ENCODE assay signal across 10 cellular contexts in genomic region chr2:168801961-168802824, GRCh38. TPM values are rescaled to one million over a fixed set of nuclear protein-coding genes. Genes with fewer than 3 reads are reported as not detected.
DNase-seq lines count a peak whose midpoint lies in the region; ATAC-seq and TF ChIP-seq lines count a peak whose summit lies in the region.
"Had no signal": no experiment of that assay in that cellular context is flagged by ENCODE, and none has a peak within 500 bp of the region (broad histone marks: within the 10 kb centered on the region; RNA-seq: fewer than 3 reads in every experiment).

Gene NOSTRIN, plus strand, starts transcription at chr2:168802637. Its CDS starts 10 bp downstream, at chr2:168802647.

- peak within 1 kb of the TSS; percentile 41 for H3K4me3 Mint-ChIP-seq in T-helper 2 cell treated with Interferon-gamma antibody and Interleukin-4, amounts not matched to agents 5 μg/mL and 100 μg/mL, for 36 hours
- no peak within 1 kb of the TSS for H3K4me3 Mint-ChIP-seq in stimulated activated naive CD8-positive, alpha-beta T cell treated with anti-CD3 and anti-CD28 coated beads, Interleukin-15, amount 100 ng/mL, for 72 hours

- H3K36me3 Mint-ChIP-seq in T-helper 2 cell treated with Interferon-gamma antibody and Interleukin-4, amounts not matched to agents 5 μg/mL and 100 μg/mL, for 36 hours (ENCODE audit: low read depth): no peaks in the 10 kb centered on the region

- H3K9me3 ChIP-seq in esophagus muscularis mucosa: no peaks in the 10 kb centered on the region
- H3K9me3 ChIP-seq in mucosa of descending colon: no peaks in the 10 kb centered on the region

- no peak within 1 kb of the TSS for H3K18ac ChIP-seq in mesendoderm (ENCODE audit: low read length)

- peak within 1 kb of the TSS; percentile 30 to 48 (median 30) for H3K4me3 ChIP-seq in esophagus muscularis mucosa
- no peak within 1 kb of the TSS for H3K4me3 ChIP-seq in mucosa of descending colon
- peak within 1 kb of the TSS; percentile 29 for H3K4me3 ChIP-seq in urinary bladder (ENCODE audit: low read depth, low read length)
- no peak within 1 kb of the TSS for H3K4me3 ChIP-seq in mesendoderm (ENCODE audit: low read length)

- H3K27ac ChIP-seq in esophagus muscularis mucosa (replicated peaks in 1 of 4) (peak within 1 kb of the TSS in 3 of 4 donors; percentile 46 to 57 (median 50)), urinary bladder (ENCODE audit: low read depth) (no peak within 1 kb of the TSS), mesendoderm (ENCODE audit: low read depth, low read length) (no peak within 1 kb of the TSS)

- H3K27me3 ChIP-seq in esophagus muscularis mucosa (no peaks in the 10 kb centered on the region), mesendoderm (ENCODE audit: insufficient read depth, low read length, poor library complexity) (no peaks in the 10 kb centered on the region)

- H3K9me3 Mint-ChIP-seq in T-helper 2 cell treated with Interferon-gamma antibody and Interleukin-4, amounts not matched to agents 5 μg/mL and 100 μg/mL, for 36 hours: no peaks in the 10 kb centered on the region
- no peaks in the 10 kb centered on the region for H3K9me3 Mint-ChIP-seq in stimulated activated naive CD8-positive, alpha-beta T cell treated with anti-CD3 and anti-CD28 coated beads, Interleukin-15, amount 100 ng/mL, for 72 hours

- TF ChIP-seq POLR2A in esophagus muscularis mucosa (IDR thresholded peaks at IDR 0.05; ENCODE audit: low read depth): peak; percentile 32

- ATAC-seq in mucosa of descending colon (peak; percentile 91), GM18870 (IDR thresholded peaks at IDR 0.05; ENCODE audit: unreplicated experiment) (no peak)
- ATAC-seq in stimulated activated naive CD8-positive, alpha-beta T cell treated with anti-CD3 and anti-CD28 coated beads, Interleukin-15, amount 100 ng/mL, for 72 hours: no peak

- no peak within 1 kb of the TSS for H2AK5ac ChIP-seq in mesendoderm (ENCODE audit: low read length)

- peak within 1 kb of the TSS; percentile 0 for H3K27ac Mint-ChIP-seq in T-helper 2 cell treated with Interferon-gamma antibody and Interleukin-4, amounts not matched to agents 5 μg/mL and 100 μg/mL, for 36 hours
- peak within 1 kb of the TSS in 1 of 2 donors; percentile 50 for H3K27ac Mint-ChIP-seq in stimulated activated naive CD8-positive, alpha-beta T cell treated with anti-CD3 and anti-CD28 coated beads, Interleukin-15, amount 100 ng/mL, for 72 hours

- no peak within 1 kb of the TSS for H4K5ac ChIP-seq in mesendoderm (ENCODE audit: low read length)

- no peak within 1 kb of the TSS for H4K8ac ChIP-seq in mesendoderm (ENCODE audit: low read depth, low read length)

- H3K4me1 ChIP-seq in esophagus muscularis mucosa: peaks cover 0 to 21% (median 0%) of the 10 kb centered on the region in 4 donors
- peaks cover 17% of the 10 kb centered on the region for H3K4me1 ChIP-seq in mucosa of descending colon (ENCODE audit: low read depth)
- no peaks in the 10 kb centered on the region for H3K4me1 ChIP-seq in urinary bladder (ENCODE audit: insufficient read depth)
- peaks cover 3% of the 10 kb centered on the region for H3K4me1 ChIP-seq in mesendoderm (ENCODE audit: control insufficient read depth, low read depth, low read length)

- no peak within 1 kb of the TSS for H3K4ac ChIP-seq in mesendoderm (ENCODE audit: low read depth, low read length)

- intact Hi-C loops in esophagus muscularis mucosa (cut with DNase I) (no loop called here), mucosa of descending colon (cut with DNase I, micrococcal nuclease) (no loop called here)

- H3K27me3 Mint-ChIP-seq in T-helper 2 cell treated with Interferon-gamma antibody and Interleukin-4, amounts not matched to agents 5 μg/mL and 100 μg/mL, for 36 hours (ENCODE audit: low read depth): peaks cover 17% of the 10 kb centered on the region
- no peaks in the 10 kb centered on the region for H3K27me3 Mint-ChIP-seq in stimulated activated naive CD8-positive, alpha-beta T cell treated with anti-CD3 and anti-CD28 coated beads, Interleukin-15, amount 100 ng/mL, for 72 hours

- no peaks in the 10 kb centered on the region for H3K79me2 ChIP-seq in mesendoderm (ENCODE audit: control insufficient read depth, insufficient read depth, low read length)

- TF ChIP-seq EP300 in esophagus muscularis mucosa (IDR thresholded peaks at IDR 0.05): no peak

- H3K4me2 ChIP-seq in mesendoderm (ENCODE audit: low read length): no peak within 1 kb of the TSS

- DNase-seq in T-helper 2 cell treated with Interferon-gamma antibody and Interleukin-4, amounts not matched to agents 5 μg/mL and 100 μg/mL, for 36 hours (ENCODE audit: low spot score): no peak
- DNase-seq in T-helper 2 cell (no peak), esophagus muscularis mucosa (ENCODE audit: extremely low spot score) (no peak), mucosa of descending colon (peak in 2 of 3 donors; percentile 54 to 90), mesendoderm (no peak)
- DNase-seq in stimulated activated naive CD8-positive, alpha-beta T cell treated with anti-CD3 and anti-CD28 coated beads, Interleukin-15, amount 100 ng/mL, for 72 hours: no peak
- DNase-seq: retina had no signal

- no peaks in the 10 kb centered on the region for H3K79me1 ChIP-seq in mesendoderm (ENCODE audit: low read length)

- H2BK5ac ChIP-seq in mesendoderm (ENCODE audit: low read length): no peak within 1 kb of the TSS

- H3K36me3 ChIP-seq in esophagus muscularis mucosa (no peaks in the 10 kb centered on the region), mucosa of descending colon (ENCODE audit: low read depth) (no peaks in the 10 kb centered on the region), urinary bladder (ENCODE audit: insufficient read depth) (no peaks in the 10 kb centered on the region), mesendoderm (ENCODE audit: control insufficient read depth, insufficient read depth, low read length) (no peaks in the 10 kb centered on the region)

- no peak within 1 kb of the TSS for H2BK15ac ChIP-seq in mesendoderm (replicated peaks; ENCODE audit: low read depth)

- H3K4me1 Mint-ChIP-seq in T-helper 2 cell treated with Interferon-gamma antibody and Interleukin-4, amounts not matched to agents 5 μg/mL and 100 μg/mL, for 36 hours (ENCODE audit: low read depth): peaks cover 19% of the 10 kb centered on the region
- H3K4me1 Mint-ChIP-seq in stimulated activated naive CD8-positive, alpha-beta T cell treated with anti-CD3 and anti-CD28 coated beads, Interleukin-15, amount 100 ng/mL, for 72 hours: peaks cover 17% of the 10 kb centered on the region

- WGBS in esophagus muscularis mucosa: 48% methylated on average over 10 of the region's 10 CpGs
- WGBS in urinary bladder: 38% methylated on average over 10 of the region's 10 CpGs
- WGBS in mesendoderm (ENCODE audit: extremely low coverage, insufficient coverage, low lambda C conversion rate): no CpG with 5 or more reads among the region's 10 CpGs

- TF ChIP-seq CTCF in esophagus muscularis mucosa (IDR thresholded peaks at IDR 0.05) (no peak), mucosa of descending colon (IDR thresholded peaks at IDR 0.05) (no peak)

- no peak within 1 kb of the TSS for H3K9ac ChIP-seq in mesendoderm (ENCODE audit: low read length)

- no peak within 1 kb of the TSS for H2BK120ac ChIP-seq in mesendoderm (ENCODE audit: low read depth, low read length)

- H3K56ac ChIP-seq in mesendoderm (ENCODE audit: low read length): no peak within 1 kb of the TSS

- no peak within 1 kb of the TSS for H3K23ac ChIP-seq in mesendoderm (ENCODE audit: low read length)

RNA-seq across cellular contexts. Expression of gene NOSTRIN, which starts in this region (rescaled TPM):
- total RNA-seq in esophagus muscularis mucosa (10 to 100 TPM in 3 of 4 donors, 1 to 10 TPM in 1; 6.6 to 21.5 (median 16.2) TPM), mucosa of descending colon (10 to 100 TPM; 27.3 to 78.7 (median 56.2) TPM), urinary bladder (30.9 TPM)
- polyA plus RNA-seq in urinary bladder: 10.6 TPM
- polyA plus RNA-seq in mesendoderm (2013, experiment 1 of 2): 0.01 TPM
- polyA plus RNA-seq in mesendoderm (2013, experiment 2 of 2): 0.03 TPM
- total RNA-seq: LHCN-M2 had no signal

Comparison
In these comparisons a context has a peak if more than half of its experiments do, and no peak if none do; other contexts are left out.
1. DNase-seq: peak in mucosa of descending colon (2 of 3); none in T-helper 2 cell treated with Interferon-gamma antibody and Interleukin-4, amounts not matched to agents 5 μg/mL and 100 μg/mL, for 36 hours (single experiment), T-helper 2 cell (0 of 5), esophagus muscularis mucosa (single experiment), stimulated activated naive CD8-positive, alpha-beta T cell treated with anti-CD3 and anti-CD28 coated beads, Interleukin-15, amount 100 ng/mL, for 72 hours (0 of 2) and mesendoderm (single experiment).
2. H3K27ac ChIP-seq: peak in esophagus muscularis mucosa (3 of 4); none in urinary bladder (single experiment) and mesendoderm (single experiment).
3. H3K4me3 ChIP-seq: peak in esophagus muscularis mucosa (4 of 4) and urinary bladder (single experiment); none in mucosa of descending colon (single experiment) and mesendoderm (single experiment).